Comparison of ENCODE assay signal across 14 cellular contexts in the genomic region with DNA sequence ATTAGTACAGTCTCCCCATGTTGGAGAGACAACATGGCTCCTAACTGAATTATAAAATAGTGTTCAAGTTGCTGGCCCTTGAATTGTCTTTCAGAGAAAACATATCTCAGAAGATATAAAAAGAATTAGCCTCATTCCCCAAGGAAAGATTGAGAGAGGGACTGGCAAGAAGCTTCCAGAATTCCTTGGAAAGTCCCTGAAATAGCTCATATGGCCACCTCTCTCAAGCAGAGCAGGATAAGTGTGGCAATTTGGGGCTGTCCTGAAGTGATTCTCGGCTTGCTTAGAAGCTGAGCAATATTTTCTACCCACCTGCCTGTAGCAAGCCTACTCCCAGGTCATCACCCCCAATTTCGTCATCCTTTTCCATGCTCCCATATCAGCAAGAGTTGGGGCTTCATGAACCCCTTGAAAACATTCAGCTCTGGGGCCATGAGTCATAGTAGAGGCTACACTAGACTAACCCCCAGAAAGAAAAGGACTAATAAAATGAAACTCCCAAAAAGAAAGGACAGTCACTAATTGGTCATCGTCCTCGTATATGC.
"Had no signal": no experiment of that assay in that cellular context is flagged by ENCODE, and none has a peak within 500 bp of the region (broad histone marks: within the 10 kb centered on the region; RNA-seq: fewer than 3 reads in every experiment).

No MANE protein-coding gene starts in this region.

- H3K4me3 ChIP-seq: breast epithelium, hepatocyte, spleen had no signal

- H3K4me1 ChIP-seq: breast epithelium had no signal

- H3K36me3 ChIP-seq: breast epithelium, spleen had no signal

- H3K27ac ChIP-seq: breast epithelium, epithelial cell of prostate had no signal

- H3K9me3 ChIP-seq: breast epithelium, spleen had no signal

- DNase-seq: activated CD4-positive, alpha-beta T cell treated with anti-CD3 and anti-CD28 coated beads, Interleukin-2, amount 50 U/mL, for 1 hour; activated CD8-positive, alpha-beta memory T cell treated with anti-CD3 and anti-CD28 coated beads for 24 hours; activated naive CD8-positive, alpha-beta T cell treated with anti-CD3 and anti-CD28 coated beads, Interleukin-2, amount 10 ng/mL, durations not matched to agents 7 days and 5 days; anterior cingulate cortex; islet precursor cell; nucleus accumbens; spleen; T-helper 9 cell had no signal

- H3K27me3 ChIP-seq: breast epithelium, hepatocyte, spleen had no signal

- ATAC-seq: activated CD4-positive, CD25-positive, alpha-beta regulatory T cell treated with anti-CD3 and anti-CD28 coated beads, Interleukin-2, amount 50 U/mL, for 24 hours; left lobe of liver; sciatic nerve had no signal
